Comparison of ENCODE assay signal across 19 cellular contexts in the genomic region with DNA sequence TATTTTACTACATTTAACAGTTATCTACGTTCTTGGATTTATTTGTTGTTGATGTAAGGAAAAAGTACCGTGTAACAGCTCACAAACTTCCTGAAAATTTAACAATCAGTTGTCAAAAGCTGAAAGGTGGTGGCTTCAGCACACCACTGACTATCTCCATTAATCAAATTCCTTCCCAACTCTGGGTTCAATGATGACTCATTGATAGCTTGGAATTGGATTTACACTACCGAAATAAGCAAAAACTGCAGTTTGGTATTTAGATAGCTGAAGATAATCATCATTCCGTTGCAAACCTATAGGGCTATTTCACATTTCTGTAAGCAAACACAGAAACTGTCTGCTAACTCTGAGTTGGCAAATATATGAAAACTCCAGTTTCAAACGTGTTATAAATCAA.
"Had no signal": no experiment of that assay in that cellular context is flagged by ENCODE, and none has a peak within 500 bp of the region (broad histone marks: within the 10 kb centered on the region; RNA-seq: fewer than 3 reads in every experiment).

No MANE protein-coding gene starts in this region.

- H3K4me2 ChIP-seq: hepatocyte had no signal

- H2AFZ ChIP-seq: hepatocyte had no signal

- H3K4me1 ChIP-seq: left ventricle myocardium inferior, right atrium auricular region, right lobe of liver, spleen, suprapubic skin, tibial artery, uterus had no signal

- DNase-seq: islet precursor cell; left ventricle myocardium inferior; midbrain; mucosa of descending colon; naive thymus-derived CD4-positive, alpha-beta T cell; ovary; right lobe of liver; spleen; stimulated activated CD4-positive, alpha-beta T cell treated with anti-CD3 and anti-CD28 coated beads, Interleukin-4, amount 100 ng/mL, for 24 hours; stimulated activated naive CD4-positive, alpha-beta T cell; tibial artery; uterus had no signal

- H3K4me3 ChIP-seq: hepatocyte, left ventricle myocardium inferior, lung, mucosa of descending colon, ovary, right atrium auricular region, right lobe of liver, spleen, suprapubic skin, thoracic aorta, tibial artery, uterus had no signal

- H3K9me3 ChIP-seq: left ventricle myocardium inferior, mucosa of descending colon, ovary, right atrium auricular region, right lobe of liver, spleen, suprapubic skin, thoracic aorta, tibial artery, uterus had no signal

- H3K27ac ChIP-seq: hepatocyte, left ventricle myocardium inferior, ovary, right atrium auricular region, right lobe of liver, spleen, suprapubic skin, thoracic aorta, tibial artery had no signal

- H3K79me2 ChIP-seq: hepatocyte had no signal

- ATAC-seq: naive thymus-derived CD4-positive, alpha-beta T cell; natural killer cell treated with Interleukin-12 subunit alpha and Interleukin-12 subunit beta and Interleukin-15 and Interleukin-18, amount 100 ng/mL, for 72 hours; right lobe of liver; stimulated activated effector memory CD8-positive, alpha-beta T cell treated with anti-CD3 and anti-CD28 coated beads, Interleukin-12 subunit alpha, Interleukin-12 subunit beta, amount 100 ng/mL, for 72 hours had no signal

- H3K36me3 ChIP-seq: left ventricle myocardium inferior, ovary, right atrium auricular region, right lobe of liver, spleen, suprapubic skin, thoracic aorta, tibial artery, uterus had no signal

- H3K27me3 ChIP-seq: hepatocyte, ovary, right atrium auricular region, right lobe of liver, spleen, suprapubic skin, tibial artery, uterus had no signal
